19 cellular contexts compared by ENCODE assay signal in genomic region chr20:57062241-57062640, GRCh38.
A peak's percentile ranks its signal among the peaks of the same experiment; 100 is the strongest.
DNase-seq lines count a peak whose midpoint lies in the region; ATAC-seq and TF ChIP-seq lines count a peak whose summit lies in the region.
"Had no signal": no experiment of that assay in that cellular context is flagged by ENCODE, and none has a peak within 500 bp of the region (broad histone marks: within the 10 kb centered on the region; RNA-seq: fewer than 3 reads in every experiment).

No MANE protein-coding gene starts in this region.

- H3K27ac ChIP-seq in RWPE2 (ENCODE audit: poor library complexity, severe bottlenecking) (no peak overlapping the region), PC-9 (no peak overlapping the region), hepatocyte (no peak overlapping the region)
- H3K27ac ChIP-seq: 22Rv1, A549, BLaER1 had no signal

- CTCF ChIA-PET in PC-9 (lab: Charles Lee), result interaction anchor here (0.8 kb wide), 1 partner anchor 8 kb away, joined by 3 read pairs; no protein-coding TSS in a partner anchor

- H3K4me3 ChIP-seq in RWPE2 (ENCODE audit: severe bottlenecking), result no peak overlapping the region
- no peak overlapping the region for H3K4me3 ChIP-seq in PC-9
- no peak overlapping the region for H3K4me3 ChIP-seq in hepatocyte
- H3K4me3 ChIP-seq: A549, BLaER1 had no signal

- H3K79me2 ChIP-seq in PC-9 (ENCODE audit: low read depth) (no peaks in the 10 kb centered on the region), hepatocyte (no peaks in the 10 kb centered on the region)

- H4K20me1 ChIP-seq in PC-9 (ENCODE audit: insufficient read depth) (no peaks in the 10 kb centered on the region), hepatocyte (ENCODE audit: insufficient read depth, poor library complexity, severe bottlenecking) (no peaks in the 10 kb centered on the region)
- H4K20me1 ChIP-seq: BLaER1 had no signal

- H3K9me3 ChIP-seq in RWPE2 (ENCODE audit: severe bottlenecking), result no peaks in the 10 kb centered on the region
- no peaks in the 10 kb centered on the region for H3K9me3 ChIP-seq in PC-9 (ENCODE audit: insufficient read depth, low read depth)
- H3K9me3 ChIP-seq in hepatocyte (ENCODE audit: low read depth), result no peaks in the 10 kb centered on the region
- H3K9me3 ChIP-seq: A549, BE2C, BLaER1, Caco-2 had no signal

- WGBS in hepatocyte (ENCODE audit: low lambda C conversion rate, missing lambda C conversion rate), result 87% methylated on average over 4 of the region's 4 CpGs

- peaks cover 8 to 37% (median 12%) of the 10 kb centered on the region in 3 donors for H3K27me3 Mint-ChIP-seq in CD14-positive monocyte (ENCODE audit: low read depth in 3 of 3)
- H3K27me3 Mint-ChIP-seq in effector memory CD8-positive, alpha-beta T cell, result peaks cover 31 to 56% of the 10 kb centered on the region in 2 donors

- peaks cover 14% of the 10 kb centered on the region for H3K4me1 ChIP-seq in RWPE2 (ENCODE audit: insufficient read depth, poor library complexity, severe bottlenecking)
- H3K4me1 ChIP-seq in PC-9 (replicated peaks; ENCODE audit: insufficient read depth), result peaks cover 40% of the 10 kb centered on the region
- H3K4me1 ChIP-seq in hepatocyte (ENCODE audit: insufficient read depth), result peaks cover 4% of the 10 kb centered on the region
- H3K4me1 ChIP-seq: BE2C, Caco-2 had no signal

- no TSS peak for BruUV-seq in PC-9 (replicated peaks; lab: Mats Ljungman, UMichigan)

- intact Hi-C loops in CD14-positive monocyte (cut with micrococcal nuclease), result no loop called here
- intact Hi-C loops in sciatic nerve (cut with DNase I), result no loop called here
- intact Hi-C loops in PC-9 (cut with micrococcal nuclease; ENCODE audit: unreplicated experiment), result loop anchor here (10.0 kb wide), 1 partner anchor 657 kb away; no protein-coding TSS in a partner anchor

- H3K4me2 ChIP-seq in PC-9 (no peak overlapping the region), hepatocyte (no peak overlapping the region)
- H3K4me2 ChIP-seq: A549, BLaER1 had no signal

- POLR2A ChIA-PET in PC-9 (lab: Charles Lee; ENCODE audit: unreplicated experiment), result no interaction called here

- H2AFZ ChIP-seq in PC-9 (no peak overlapping the region), hepatocyte (no peak overlapping the region)

- H3K27me3 ChIP-seq in RWPE2 (ENCODE audit: insufficient read depth, poor library complexity, severe bottlenecking) (no peaks in the 10 kb centered on the region), PC-9 (ENCODE audit: insufficient read depth, low read depth) (no peaks in the 10 kb centered on the region), hepatocyte (peaks cover 26% of the 10 kb centered on the region)

- peaks cover 0 to 2% (median 0%) of the 10 kb centered on the region in 7 donors for H3K9me3 Mint-ChIP-seq in CD14-positive monocyte
- no peaks in the 10 kb centered on the region for H3K9me3 Mint-ChIP-seq in effector memory CD8-positive, alpha-beta T cell
- H3K9me3 Mint-ChIP-seq: CD4-positive, alpha-beta T cell; CD8-positive, alpha-beta T cell had no signal

- no peak overlapping the region for H3K4me3 Mint-ChIP-seq in CD14-positive monocyte
- H3K4me3 Mint-ChIP-seq in effector memory CD8-positive, alpha-beta T cell, result no peak overlapping the region
- H3K4me3 Mint-ChIP-seq: CD4-positive, alpha-beta T cell; CD8-positive, alpha-beta T cell had no signal

- no peaks in the 10 kb centered on the region for H3K36me3 Mint-ChIP-seq in CD14-positive monocyte
- no peaks in the 10 kb centered on the region for H3K36me3 Mint-ChIP-seq in effector memory CD8-positive, alpha-beta T cell (ENCODE audit: insufficient read depth)
- H3K36me3 Mint-ChIP-seq: CD8-positive, alpha-beta T cell had no signal

- H3K4me1 Mint-ChIP-seq in CD14-positive monocyte, result no peaks in the 10 kb centered on the region
- H3K4me1 Mint-ChIP-seq in effector memory CD8-positive, alpha-beta T cell (ENCODE audit: low read depth in 2 of 2), result peaks cover 0 to 11% of the 10 kb centered on the region in 2 donors

- no peaks in the 10 kb centered on the region for H3K36me3 ChIP-seq in RWPE2 (ENCODE audit: low read depth)
- H3K36me3 ChIP-seq in PC-9 (ENCODE audit: low read depth), result no peaks in the 10 kb centered on the region
- no peaks in the 10 kb centered on the region for H3K36me3 ChIP-seq in hepatocyte (replicated peaks; ENCODE audit: insufficient read depth, low read depth)
- H3K36me3 ChIP-seq: BE2C, BLaER1 had no signal

- no peaks in the 10 kb centered on the region for H3K9me2 ChIP-seq in PC-9 (ENCODE audit: insufficient read depth)
- no peaks in the 10 kb centered on the region for H3K9me2 ChIP-seq in hepatocyte (replicated peaks; ENCODE audit: insufficient read depth)

- ATAC-seq in RWPE2 (ENCODE audit: low read depth) (no peak), sciatic nerve (no peak), GM21723 (IDR thresholded peaks at IDR 0.05; ENCODE audit: unreplicated experiment) (no peak)
- no peak for ATAC-seq in effector memory CD8-positive, alpha-beta T cell (replicated peaks)
- ATAC-seq: CD8-positive, alpha-beta T cell had no signal

- H3F3A ChIP-seq in PC-9 (ENCODE audit: insufficient read depth, low read depth), result peaks cover 18% of the 10 kb centered on the region

- no peak overlapping the region for H3K27ac Mint-ChIP-seq in CD14-positive monocyte
- H3K27ac Mint-ChIP-seq in effector memory CD8-positive, alpha-beta T cell, result no peak overlapping the region
- H3K27ac Mint-ChIP-seq: CD4-positive, alpha-beta T cell; CD8-positive, alpha-beta T cell had no signal

- DNase-seq in CD14-positive monocyte (ENCODE audit: low spot score), result peak; percentile 8
- peak; percentile 59 for DNase-seq in RWPE2 (ENCODE audit: low spot score)
- peak; percentile 37 for DNase-seq in mesenteric fat pad (ENCODE audit: low spot score)
- DNase-seq in sciatic nerve (ENCODE audit: low spot score), result peak; percentile 28
- DNase-seq in PC-9, result no peak
- no peak for DNase-seq in effector memory CD8-positive, alpha-beta T cell
- no peak for DNase-seq in hepatocyte (ENCODE audit: low spot score)
- DNase-seq: BE2C; C1 segment of cervical spinal cord; Calu3; CD4-positive, alpha-beta T cell; CD8-positive, alpha-beta T cell; DMS79 treated with DMSO at 0.1 percent for 48 hours; GF-D8 had no signal

- TF ChIP-seq CTCF in CD14-positive monocyte (IDR thresholded peaks at IDR 0.05) (no peak), RWPE2 (IDR thresholded peaks at IDR 0.05; ENCODE audit: poor library complexity, severe bottlenecking) (no peak), PC-9 (conservative IDR thresholded peaks at IDR 0.05) (no peak), hepatocyte (IDR thresholded peaks at IDR 0.05; ENCODE audit: poor library complexity) (no peak)

Comparison
In these comparisons a context has a peak if more than half of its experiments do, and no peak if none do; other contexts are left out.
1. DNase-seq: peak in CD14-positive monocyte (single experiment), RWPE2 (single experiment), mesenteric fat pad (single experiment) and sciatic nerve (single experiment); none in PC-9 (0 of 2), effector memory CD8-positive, alpha-beta T cell (0 of 3) and hepatocyte (single experiment).